8 cellular contexts compared by ENCODE assay signal in the genomic region with DNA sequence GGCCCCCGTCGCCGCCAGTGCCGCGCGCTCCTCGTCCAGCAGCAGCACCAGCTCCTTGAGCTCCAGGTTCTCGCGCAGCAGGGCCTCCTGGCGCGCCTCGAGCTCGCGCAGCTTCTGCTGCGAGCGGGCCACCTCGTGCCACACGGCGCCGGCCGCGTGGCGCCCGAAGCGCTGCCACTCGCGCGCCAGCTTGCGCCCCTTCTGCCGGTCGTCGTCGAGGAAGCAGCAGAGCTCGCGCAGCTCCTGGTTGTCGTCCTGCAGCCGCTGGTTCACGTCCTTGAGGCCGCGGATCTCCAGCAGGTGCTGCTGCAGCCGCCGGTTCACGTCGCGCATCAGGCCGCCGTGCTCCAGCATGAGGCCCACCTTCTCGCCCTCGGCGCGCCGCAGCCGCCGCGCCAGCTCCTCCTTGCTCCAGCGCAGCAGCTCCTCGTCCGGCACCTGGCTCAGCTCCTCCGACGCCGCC. TPM values are rescaled to one million over a fixed set of nuclear protein-coding genes. Genes with fewer than 3 reads are reported as not detected.
DNase-seq lines count a peak whose midpoint lies in the region; ATAC-seq and TF ChIP-seq lines count a peak whose summit lies in the region.

No MANE protein-coding gene starts in this region.

- no peaks in the 10 kb centered on the region for H3K36me3 Mint-ChIP-seq in natural killer cell
- H3K36me3 Mint-ChIP-seq in natural killer cell treated with Interleukin-12 subunit alpha and Interleukin-12 subunit beta and Interleukin-15 and Interleukin-18, amount 100 ng/mL, for 72 hours: no peaks in the 10 kb centered on the region

- peaks cover 13 to 17% of the 10 kb centered on the region in 2 donors for H3K4me1 Mint-ChIP-seq in natural killer cell
- H3K4me1 Mint-ChIP-seq in natural killer cell treated with Interleukin-12 subunit alpha and Interleukin-12 subunit beta and Interleukin-15 and Interleukin-18, amount 100 ng/mL, for 72 hours (ENCODE audit: low read depth in 2 of 2): peaks cover 13 to 16% of the 10 kb centered on the region in 2 donors

- H3K27me3 Mint-ChIP-seq in natural killer cell (ENCODE audit: low read depth in 2 of 2): no peaks in the 10 kb centered on the region
- peaks cover 0 to 4% of the 10 kb centered on the region in 2 donors for H3K27me3 Mint-ChIP-seq in natural killer cell treated with Interleukin-12 subunit alpha and Interleukin-12 subunit beta and Interleukin-15 and Interleukin-18, amount 100 ng/mL, for 72 hours

- no peaks in the 10 kb centered on the region for H3K9me3 Mint-ChIP-seq in natural killer cell
- H3K9me3 Mint-ChIP-seq in natural killer cell treated with Interleukin-12 subunit alpha and Interleukin-12 subunit beta and Interleukin-15 and Interleukin-18, amount 100 ng/mL, for 72 hours: no peaks in the 10 kb centered on the region

- DNase-seq in natural killer cell (peak; percentile 43), NCI-H748 (lab: John Stamatoyannopoulos, UW; ENCODE audit: unreplicated experiment) (peak; percentile 81), left ventricle myocardium superior (peak; percentile 66), cortex of kidney (lab: John Stamatoyannopoulos, UW) (no peak)
- no peak for DNase-seq in natural killer cell treated with Interleukin-12 subunit alpha and Interleukin-12 subunit beta and Interleukin-15 and Interleukin-18, amount 100 ng/mL, for 72 hours (ENCODE audit: low spot score)
- peak; percentile 40 for DNase-seq in activated T-helper 9 cell treated with anti-CD3 and anti-CD28 coated beads, Interleukin-2, amount 50 U/mL, for 16 hours (ENCODE audit: low read depth)
- peak; percentile 5 to 20 for DNase-seq in stimulated activated CD4-positive, alpha-beta T cell treated with anti-CD3 and anti-CD28 coated beads, Interleukin-15, amount 100 ng/mL, for 1 hour (ENCODE audit: low read depth in 1 of 2, low spot score in 1 of 2)

- H3K4me3 Mint-ChIP-seq in natural killer cell: peak overlapping the region; percentile 50
- no peak overlapping the region for H3K4me3 Mint-ChIP-seq in natural killer cell treated with Interleukin-12 subunit alpha and Interleukin-12 subunit beta and Interleukin-15 and Interleukin-18, amount 100 ng/mL, for 72 hours

- no peak for ATAC-seq in natural killer cell
- ATAC-seq in natural killer cell treated with Interleukin-12 subunit alpha and Interleukin-12 subunit beta and Interleukin-15 and Interleukin-18, amount 100 ng/mL, for 72 hours: no peak
- ATAC-seq in left ventricle myocardium superior: no peak
- no peak for ATAC-seq in GM21737 (IDR thresholded peaks at IDR 0.05; ENCODE audit: unreplicated experiment)

- H3K27ac Mint-ChIP-seq in natural killer cell: no peak overlapping the region
- no peak overlapping the region for H3K27ac Mint-ChIP-seq in natural killer cell treated with Interleukin-12 subunit alpha and Interleukin-12 subunit beta and Interleukin-15 and Interleukin-18, amount 100 ng/mL, for 72 hours

- no peak for TF ChIP-seq CTCF in natural killer cell (IDR thresholded peaks at IDR 0.05)

- intact Hi-C loops in natural killer cell (cut with micrococcal nuclease) (no loop called here), left ventricle myocardium superior (cut with micrococcal nuclease) (no loop called here)

RNA-seq across cellular contexts. Expression of a gene that starts 0.5 kb away (rescaled TPM):
- 1 to 10 TPM in 2 of 3 donors, under 1 TPM in 1; 0.73 to 4.3 (median 2.8) TPM for total RNA-seq in natural killer cell
- 1 to 10 TPM; 2.7 to 3.6 TPM for total RNA-seq in natural killer cell treated with Interleukin-12 subunit alpha and Interleukin-12 subunit beta and Interleukin-15 and Interleukin-18, amount 100 ng/mL, for 72 hours
- 49.3 TPM for total RNA-seq in left ventricle myocardium superior

RNA-seq across cellular contexts. Expression of a gene that starts 41.4 kb away (rescaled TPM):
- not detected for total RNA-seq in natural killer cell
- not detected for total RNA-seq in natural killer cell treated with Interleukin-12 subunit alpha and Interleukin-12 subunit beta and Interleukin-15 and Interleukin-18, amount 100 ng/mL, for 72 hours
- total RNA-seq in left ventricle myocardium superior: 1.5 TPM

Comparison
In these comparisons a context has a peak if more than half of its experiments do, and no peak if none do; other contexts are left out.
1. DNase-seq: peak in natural killer cell (single experiment), NCI-H748 (single experiment), activated T-helper 9 cell treated with anti-CD3 and anti-CD28 coated beads, Interleukin-2, amount 50 U/mL, for 16 hours (single experiment), left ventricle myocardium superior (single experiment) and stimulated activated CD4-positive, alpha-beta T cell treated with anti-CD3 and anti-CD28 coated beads, Interleukin-15, amount 100 ng/mL, for 1 hour (2 of 2); none in natural killer cell treated with Interleukin-12 subunit alpha and Interleukin-12 subunit beta and Interleukin-15 and Interleukin-18, amount 100 ng/mL, for 72 hours (single experiment) and cortex of kidney (single experiment).